In genomic region chr11:32893091-32893946, GRCh38 we compare ENCODE assay signal across 8 cellular contexts.
DNase-seq lines count a peak whose midpoint lies in the region; ATAC-seq and TF ChIP-seq lines count a peak whose summit lies in the region.

No MANE protein-coding gene starts in this region.

- H3K36me3 ChIP-seq in mucosa of rectum (ENCODE audit: control insufficient read depth in 2 of 2, insufficient read depth in 2 of 2, low read length in 2 of 2): no peaks in the 10 kb centered on the region

- H3K36me3 Mint-ChIP-seq in stimulated activated effector memory CD8-positive, alpha-beta T cell treated with anti-CD3 and anti-CD28 coated beads, Interleukin-12 subunit alpha, Interleukin-12 subunit beta, amount 100 ng/mL, for 72 hours: peaks cover 13% of the 10 kb centered on the region

- H3K4me3 ChIP-seq in epithelial cell of esophagus (ENCODE audit: low read length) (peak overlapping the region; percentile 86), mucosa of rectum (ENCODE audit: low read length in 2 of 2) (peak overlapping the region; percentile 82 to 87)

- DNase-seq in SKM-1 treated with dmso at 0.1 percent for 144 hours (lab: John Stamatoyannopoulos, UW; ENCODE audit: unreplicated experiment): peak; percentile 28
- no peak for DNase-seq in SKM-1 (lab: John Stamatoyannopoulos, UW; ENCODE audit: unreplicated experiment)
- peak; percentile 78 for DNase-seq in NCI-H2171 (lab: John Stamatoyannopoulos, UW)
- DNase-seq in activated T-cell treated with anti-CD3 and anti-CD28 coated beads for 1 hour (ENCODE audit: low read depth): peak; percentile 25
- DNase-seq in epithelial cell of esophagus (ENCODE audit: low read depth): peak; percentile 46
- peak; percentile 36 to 81 for DNase-seq in stimulated activated effector memory CD8-positive, alpha-beta T cell treated with anti-CD3 and anti-CD28 coated beads, Interleukin-12 subunit alpha, Interleukin-12 subunit beta, amount 100 ng/mL, for 72 hours (ENCODE audit: low spot score in 2 of 2)

- peak overlapping the region; percentile 92 for H3K27ac Mint-ChIP-seq in stimulated activated effector memory CD8-positive, alpha-beta T cell treated with anti-CD3 and anti-CD28 coated beads, Interleukin-12 subunit alpha, Interleukin-12 subunit beta, amount 100 ng/mL, for 72 hours

- H3K4me3 Mint-ChIP-seq in stimulated activated effector memory CD8-positive, alpha-beta T cell treated with anti-CD3 and anti-CD28 coated beads, Interleukin-12 subunit alpha, Interleukin-12 subunit beta, amount 100 ng/mL, for 72 hours: peak overlapping the region; percentile 91

- H3K4me1 ChIP-seq in mucosa of rectum (ENCODE audit: control insufficient read depth in 2 of 2, insufficient read depth in 2 of 2, low read length in 2 of 2): peaks cover 12 to 13% of the 10 kb centered on the region in 2 donors

- peaks cover 27% of the 10 kb centered on the region for H3K4me1 Mint-ChIP-seq in stimulated activated effector memory CD8-positive, alpha-beta T cell treated with anti-CD3 and anti-CD28 coated beads, Interleukin-12 subunit alpha, Interleukin-12 subunit beta, amount 100 ng/mL, for 72 hours

- no peaks in the 10 kb centered on the region for H3K9me3 ChIP-seq in mucosa of rectum (ENCODE audit: control insufficient read depth in 2 of 2, low read length in 2 of 2)

- ATAC-seq in HG02840 (IDR thresholded peaks at IDR 0.05; ENCODE audit: low FRiP score, unreplicated experiment): peak; percentile 29
- ATAC-seq in stimulated activated effector memory CD8-positive, alpha-beta T cell treated with anti-CD3 and anti-CD28 coated beads, Interleukin-12 subunit alpha, Interleukin-12 subunit beta, amount 100 ng/mL, for 72 hours: peak; percentile 68

- peak overlapping the region; percentile 82 to 85 for H3K9ac ChIP-seq in mucosa of rectum (ENCODE audit: low read depth in 1 of 2, low read length in 2 of 2)

- TF ChIP-seq CTCF in epithelial cell of esophagus (IDR thresholded peaks at IDR 0.05; ENCODE audit: insufficient read depth, low read depth, low read length, missing control alignments): peak; percentile 28

- peak overlapping the region; percentile 78 to 89 for H3K27ac ChIP-seq in mucosa of rectum (ENCODE audit: low read depth in 2 of 2, low read length in 2 of 2)

- no peaks in the 10 kb centered on the region for H3K27me3 ChIP-seq in mucosa of rectum (ENCODE audit: control insufficient read depth in 2 of 2, insufficient read depth in 2 of 2, low read length in 2 of 2)

- H3K9me3 Mint-ChIP-seq in stimulated activated effector memory CD8-positive, alpha-beta T cell treated with anti-CD3 and anti-CD28 coated beads, Interleukin-12 subunit alpha, Interleukin-12 subunit beta, amount 100 ng/mL, for 72 hours: no peaks in the 10 kb centered on the region
